ENCODE assay signal across 19 cellular contexts in the genomic region with DNA sequence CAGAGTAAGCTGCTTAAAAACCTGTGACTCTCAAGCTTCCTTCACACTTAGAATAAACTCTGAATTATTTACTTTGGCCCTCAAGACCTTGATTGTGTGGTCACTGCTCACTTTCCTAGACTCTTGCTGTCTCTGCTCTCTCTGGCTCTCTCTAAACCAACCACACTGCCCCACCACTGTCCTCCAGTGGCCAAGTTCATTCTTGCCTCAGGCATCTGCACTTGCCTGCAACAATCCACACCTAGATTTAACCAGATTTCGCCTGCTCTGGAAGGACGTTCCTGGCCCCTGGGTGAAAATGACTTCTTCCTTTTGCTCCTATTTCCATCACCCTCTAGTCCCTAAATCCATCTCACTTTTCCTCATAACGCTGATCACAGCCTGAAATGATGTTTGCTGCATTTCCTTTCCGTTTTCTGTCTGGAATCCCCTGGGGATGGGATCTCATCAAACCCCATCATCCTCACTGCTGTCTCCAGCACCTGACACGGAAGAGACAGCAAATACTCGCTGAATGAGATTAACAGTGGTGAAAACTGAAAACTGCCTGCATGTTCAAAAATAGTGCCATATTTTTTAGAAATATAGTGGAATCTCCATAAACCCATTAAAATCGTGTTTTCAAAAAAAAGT.
DNase-seq lines count a peak whose midpoint lies in the region; ATAC-seq and TF ChIP-seq lines count a peak whose summit lies in the region.
"Had no signal": no experiment of that assay in that cellular context is flagged by ENCODE, and none has a peak within 500 bp of the region (broad histone marks: within the 10 kb centered on the region; RNA-seq: fewer than 3 reads in every experiment).

No MANE protein-coding gene starts in this region.

- H2AFZ ChIP-seq in SK-N-SH (ENCODE audit: low read depth): no peak overlapping the region

- H3K4me3 Mint-ChIP-seq in progenitor cell of endocrine pancreas (ENCODE audit: low read depth): no peak overlapping the region
- H3K4me3 Mint-ChIP-seq: activated naive CD4-positive, alpha-beta T cell treated with anti-CD3 and anti-CD28 coated beads, Interleukin-2, amount 10 ng/mL, durations not matched to agents 7 days and 5 days; IgD-negative memory B cell; memory B cell had no signal

- H3K36me3 Mint-ChIP-seq in progenitor cell of endocrine pancreas (ENCODE audit: insufficient read depth): no peaks in the 10 kb centered on the region
- H3K36me3 Mint-ChIP-seq: activated naive CD4-positive, alpha-beta T cell treated with anti-CD3 and anti-CD28 coated beads, Interleukin-2, amount 10 ng/mL, durations not matched to agents 7 days and 5 days; IgD-negative memory B cell; memory B cell had no signal

- H3K27ac Mint-ChIP-seq in progenitor cell of endocrine pancreas: no peak overlapping the region
- H3K27ac Mint-ChIP-seq: activated naive CD4-positive, alpha-beta T cell treated with anti-CD3 and anti-CD28 coated beads, Interleukin-2, amount 10 ng/mL, durations not matched to agents 7 days and 5 days; IgD-negative memory B cell; memory B cell had no signal

- intact Hi-C loops in heart right ventricle (cut with DNase I): loop anchor here in 1 of 10 donors (10.0 kb wide), 1 partner anchor 236 kb away; no protein-coding TSS in a partner anchor

- POLR2A ChIA-PET in SK-N-SH (lab: Yijun Ruan, JAX): no interaction called here

- no peaks in the 10 kb centered on the region for H3K4me1 Mint-ChIP-seq in progenitor cell of endocrine pancreas (ENCODE audit: low read depth)
- H3K4me1 Mint-ChIP-seq: activated naive CD4-positive, alpha-beta T cell treated with anti-CD3 and anti-CD28 coated beads, Interleukin-2, amount 10 ng/mL, durations not matched to agents 7 days and 5 days; memory B cell had no signal

- CTCF ChIA-PET in SK-N-SH (lab: Yijun Ruan, JAX): no interaction called here

- H3K36me3 ChIP-seq in SK-N-SH (replicated peaks in 1 of 2; ENCODE audit: control insufficient read depth in 1 of 2, insufficient read depth in 2 of 2, low read length in 1 of 2): no peaks in the 10 kb centered on the region
- H3K36me3 ChIP-seq in heart right ventricle: no peaks in the 10 kb centered on the region
- no peaks in the 10 kb centered on the region for H3K36me3 ChIP-seq in BE2C
- H3K36me3 ChIP-seq: gastrocnemius medialis had no signal

- H3K27me3 ChIP-seq in SK-N-SH (ENCODE audit: insufficient read depth) (peaks cover 13% of the 10 kb centered on the region; the same call in 1 of the 2 replicates), heart right ventricle (peaks cover 0 to 22% (median 0%) of the 10 kb centered on the region in 7 donors), BE2C (no peaks in the 10 kb centered on the region)

- H3K9me2 ChIP-seq in SK-N-SH: no peaks in the 10 kb centered on the region

- H3K4me1 ChIP-seq in SK-N-SH (ENCODE audit: control insufficient read depth in 1 of 2, insufficient read depth in 2 of 2, low read depth in 1 of 2, low read length in 1 of 2) (no peaks in the 10 kb centered on the region), heart right ventricle (no peaks in the 10 kb centered on the region), BE2C (no peaks in the 10 kb centered on the region)
- H3K4me1 ChIP-seq: gastrocnemius medialis had no signal

- H3K79me2 ChIP-seq in SK-N-SH (ENCODE audit: insufficient read depth): no peaks in the 10 kb centered on the region

- TF ChIP-seq RAD21 in SK-N-SH (IDR thresholded peaks at IDR 0.05; ENCODE audit: low read length): no peak

- H3K4me2 ChIP-seq in SK-N-SH: no peak overlapping the region

- ATAC-seq in heart right ventricle: peak in 3 of 8 donors; percentile 34 to 64 (median 50)
- ATAC-seq in HG02759 (IDR thresholded peaks at IDR 0.05; ENCODE audit: unreplicated experiment): no peak
- ATAC-seq in GM21390 (IDR thresholded peaks at IDR 0.05; ENCODE audit: unreplicated experiment): no peak
- ATAC-seq: gastrocnemius medialis, GM12878 had no signal

- H3F3A ChIP-seq in SK-N-SH (replicated peaks; ENCODE audit: insufficient read depth): no peaks in the 10 kb centered on the region

- no peak for TF ChIP-seq EP300 in SK-N-SH (IDR thresholded peaks at IDR 0.05; ENCODE audit: borderline replicate concordance in 1 of 2, low read depth in 1 of 2, low read length in 1 of 2)

- WGBS in SK-N-SH (ENCODE audit: low lambda C conversion rate): 6% methylated on average over 7 of the region's 7 CpGs
- WGBS in heart right ventricle, 2 donors: 50 to 53% methylated on average over 7 of the region's 7 CpGs

- peaks cover 27% of the 10 kb centered on the region for H3K27me3 Mint-ChIP-seq in progenitor cell of endocrine pancreas

- DNase-seq in ELR (ENCODE audit: low read depth): peak; percentile 40
- no peak for DNase-seq in SK-N-SH
- no peak for DNase-seq in heart right ventricle
- DNase-seq in progenitor cell of endocrine pancreas (ENCODE audit: low spot score, unreplicated experiment): no peak
- DNase-seq in BE2C: no peak
- no peak for DNase-seq in NCI-H1105 treated with DMSO at 0.1 percent for 48 hours (lab: John Stamatoyannopoulos, UW)
- DNase-seq: activated CD8-positive, alpha-beta memory T cell treated with anti-CD3 and anti-CD28 coated beads for 24 hours; activated naive CD4-positive, alpha-beta T cell treated with anti-CD3 and anti-CD28 coated beads, Interleukin-2, amount 10 ng/mL, durations not matched to agents 7 days and 5 days; gastrocnemius medialis; NCI-H1694 treated with DMSO at 0.1 percent for 48 hours; OCI-M1; substantia nigra; T-helper 9 cell had no signal

- H3K4me3 ChIP-seq in SK-N-SH (ENCODE audit: low read depth in 2 of 2, low read length in 1 of 2): no peak overlapping the region
- H3K4me3 ChIP-seq in heart right ventricle: no peak overlapping the region
- H3K4me3 ChIP-seq in BE2C (ENCODE audit: low read depth, low read length): no peak overlapping the region
- H3K4me3 ChIP-seq: coronary artery, gastrocnemius medialis, GM12878 had no signal

- no peaks in the 10 kb centered on the region for H3K9me3 Mint-ChIP-seq in progenitor cell of endocrine pancreas (ENCODE audit: low read depth)
- H3K9me3 Mint-ChIP-seq: activated naive CD4-positive, alpha-beta T cell treated with anti-CD3 and anti-CD28 coated beads, Interleukin-2, amount 10 ng/mL, durations not matched to agents 7 days and 5 days had no signal

- H3K9me3 ChIP-seq in SK-N-SH: no peaks in the 10 kb centered on the region
- no peaks in the 10 kb centered on the region for H3K9me3 ChIP-seq in heart right ventricle
- H3K9me3 ChIP-seq in BE2C: no peaks in the 10 kb centered on the region; the same call in 1 of the 2 replicates
- H3K9me3 ChIP-seq: gastrocnemius medialis had no signal

- no peaks in the 10 kb centered on the region for H4K20me1 ChIP-seq in SK-N-SH (ENCODE audit: insufficient read depth)

- no peak overlapping the region for H3K9ac ChIP-seq in SK-N-SH

- H3K27ac ChIP-seq in SK-N-SH (ENCODE audit: low read depth in 2 of 2, low read length in 1 of 2) (no peak overlapping the region), heart right ventricle (no peak overlapping the region)
- H3K27ac ChIP-seq: coronary artery, gastrocnemius medialis had no signal

- peak; percentile 51; the same call in 1 of the 2 replicates for TF ChIP-seq CTCF in SK-N-SH (IDR thresholded peaks at IDR 0.05)
- TF ChIP-seq CTCF in heart right ventricle (IDR thresholded peaks at IDR 0.05): peak in 8 of 9 donors; percentile 13 to 50 (median 38)
- TF ChIP-seq CTCF in progenitor cell of endocrine pancreas (IDR thresholded peaks at IDR 0.05; ENCODE audit: unreplicated experiment): peak; percentile 41
- no peak for TF ChIP-seq CTCF in BE2C (IDR thresholded peaks at IDR 0.05; ENCODE audit: low read depth, low read length)

TF ChIP-seq in SK-N-SH, 30 proteins besides CTCF, POLR2A, EP300 and RAD21:
- TF ChIP-seq JUND (IDR thresholded peaks at IDR 0.05) (no peak), GATA2 (CRISPR knock-in tag; IDR thresholded peaks at IDR 0.05) (no peak), RFX5 (IDR thresholded peaks at IDR 0.05; ENCODE audit: low read length) (no peak), RXRA (IDR thresholded peaks at IDR 0.05; ENCODE audit: borderline replicate concordance, low read depth) (no peak), SMC3 (IDR thresholded peaks at IDR 0.05; ENCODE audit: low read depth, low read length) (peak; percentile 5; the same call in 1 of the 2 replicates), GABPA (IDR thresholded peaks at IDR 0.05; ENCODE audit: low read depth) (no peak)
